Comparison of ENCODE assay signal across 1 cellular context in genomic region chr19:23093832-23094231, GRCh38.
A peak's percentile ranks its signal among the peaks of the same experiment; 100 is the strongest.
TF ChIP-seq lines count a peak whose summit lies in the region.

No MANE protein-coding gene starts in this region.

TF ChIP-seq in H1, 55 proteins besides CTCF, POLR2A, EP300 and RAD21:
- TF ChIP-seq YY1 (IDR thresholded peaks at IDR 0.05; ENCODE audit: low read depth, low read length), result 0 out of 2 replicates have a peak, but pooled peaks have one; percentile 35
- TF ChIP-seq TCF12 (IDR thresholded peaks at IDR 0.05; ENCODE audit: low read depth, low read length), result no peak
- no peak for TF ChIP-seq SRF (IDR thresholded peaks at IDR 0.05; ENCODE audit: low read depth, low read length)
- TF ChIP-seq E2F6 (IDR thresholded peaks at IDR 0.05), result no peak
- TF ChIP-seq BRCA1 (IDR thresholded peaks at IDR 0.05; ENCODE audit: low read depth, low read length), result no peak
